1 cellular context compared by ENCODE assay signal in genomic region chr5:135398855-135399837, GRCh38.
TF ChIP-seq lines count a peak whose summit lies in the region.

Gene MACROH2A1 (minus strand): TSS chr5:135399231. CDS start chr5:135389093, 10,138 bp downstream.

TF ChIP-seq in HepG2, 621 proteins besides CTCF, POLR2A, EP300 and RAD21 (continued from another document and continues in another):
- TF ChIP-seq AKNA (CRISPR knock-in tag; IDR thresholded peaks at IDR 0.05; ENCODE audit: borderline replicate concordance): no peak
- no peak for TF ChIP-seq MZF1 (CRISPR knock-in tag; IDR thresholded peaks at IDR 0.05; ENCODE audit: borderline replicate concordance)
- TF ChIP-seq ZNF253 (CRISPR knock-in tag; IDR thresholded peaks at IDR 0.05; ENCODE audit: borderline replicate concordance): 0 out of 2 replicates have a peak, but pooled peaks have one; percentile 66
- peak; percentile 27; the same call in 1 of the 2 replicates for TF ChIP-seq HNF4G (IDR thresholded peaks at IDR 0.05; ENCODE audit: borderline replicate concordance, low read depth, low read length)
- TF ChIP-seq HNF4G (CRISPR knock-in tag; IDR thresholded peaks at IDR 0.05; ENCODE audit: borderline replicate concordance, low read depth): no peak; the same call in 1 of the 2 replicates
- 0 out of 2 replicates have a peak, but pooled peaks have one; percentile 25 for TF ChIP-seq GPN1 (CRISPR knock-in tag; IDR thresholded peaks at IDR 0.05; ENCODE audit: borderline replicate concordance)
- TF ChIP-seq ZC3H13 (CRISPR knock-in tag; IDR thresholded peaks at IDR 0.05): 0 out of 2 replicates have a peak, but pooled peaks have one; percentile 23
- peak; percentile 62 for TF ChIP-seq ZNF274 (CRISPR knock-in tag; IDR thresholded peaks at IDR 0.05)
- TF ChIP-seq CAMTA2 (CRISPR knock-in tag; IDR thresholded peaks at IDR 0.05; ENCODE audit: borderline replicate concordance): 0 out of 2 replicates have a peak, but pooled peaks have one; percentile 5
- peak; percentile 81 for TF ChIP-seq PHF8 (CRISPR knock-in tag; IDR thresholded peaks at IDR 0.05)
- 0 out of 2 replicates have a peak, but pooled peaks have one; percentile 3 for TF ChIP-seq IRX3 (CRISPR knock-in tag; IDR thresholded peaks at IDR 0.05; ENCODE audit: borderline replicate concordance, low read depth)
- peak; percentile 74; the same call in 1 of the 2 replicates for TF ChIP-seq ZNF768 (CRISPR knock-in tag; IDR thresholded peaks at IDR 0.05)
- peak; percentile 36; the same call in 1 of the 2 replicates for TF ChIP-seq ATF2 (CRISPR knock-in tag; IDR thresholded peaks at IDR 0.05)
- TF ChIP-seq CHCHD3 (CRISPR knock-in tag; IDR thresholded peaks at IDR 0.05): 0 out of 2 replicates have a peak, but pooled peaks have one; percentile 52
- TF ChIP-seq ZSCAN9 (CRISPR knock-in tag; IDR thresholded peaks at IDR 0.05; ENCODE audit: borderline replicate concordance): 0 out of 2 replicates have a peak, but pooled peaks have one; percentile 57
- peak; percentile 57 for TF ChIP-seq NFAT5 (CRISPR knock-in tag; IDR thresholded peaks at IDR 0.05)
- TF ChIP-seq SRSF4 (IDR thresholded peaks at IDR 0.05; ENCODE audit: low read depth, low read length, poor library complexity, severe bottlenecking): no peak
- no peak for TF ChIP-seq AFF4 (CRISPR knock-in tag; IDR thresholded peaks at IDR 0.05)
- peak; percentile 63 for TF ChIP-seq HNF4A (CRISPR knock-in tag; IDR thresholded peaks at IDR 0.05)
- no peak; the same call in 1 of the 2 replicates for TF ChIP-seq ZNF558 (CRISPR knock-in tag; IDR thresholded peaks at IDR 0.05; ENCODE audit: borderline replicate concordance)
- TF ChIP-seq ZNF616 (CRISPR knock-in tag; IDR thresholded peaks at IDR 0.05; ENCODE audit: low read depth): no peak
- no peak for TF ChIP-seq KDM3A (CRISPR knock-in tag; IDR thresholded peaks at IDR 0.05; ENCODE audit: low read depth)
- 0 out of 2 replicates have a peak, but pooled peaks have one; percentile 31 for TF ChIP-seq THAP9 (CRISPR knock-in tag; IDR thresholded peaks at IDR 0.05; ENCODE audit: borderline replicate concordance)
- peak; percentile 19; the same call in 1 of the 2 replicates for TF ChIP-seq HCFC1 (IDR thresholded peaks at IDR 0.05; ENCODE audit: low read depth, low read length)
- TF ChIP-seq MXD1 (CRISPR knock-in tag; IDR thresholded peaks at IDR 0.05): peak; percentile 71; the same call in 1 of the 2 replicates
- peak; percentile 95 for TF ChIP-seq ZFY (CRISPR knock-in tag; IDR thresholded peaks at IDR 0.05)
- TF ChIP-seq TFDP2 (CRISPR knock-in tag; IDR thresholded peaks at IDR 0.05): peak; percentile 91
- no peak for TF ChIP-seq ETV6 (CRISPR knock-in tag; conservative IDR thresholded peaks at IDR 0.05)
- TF ChIP-seq ZNF331 (CRISPR knock-in tag; IDR thresholded peaks at IDR 0.05): peak; percentile 68; the same call in 1 of the 2 replicates
- 0 out of 2 replicates have a peak, but pooled peaks have one; percentile 12 for TF ChIP-seq DZIP1 (CRISPR knock-in tag; IDR thresholded peaks at IDR 0.05)
